ENCODE assay signal across 7 cellular contexts in the genomic region with DNA sequence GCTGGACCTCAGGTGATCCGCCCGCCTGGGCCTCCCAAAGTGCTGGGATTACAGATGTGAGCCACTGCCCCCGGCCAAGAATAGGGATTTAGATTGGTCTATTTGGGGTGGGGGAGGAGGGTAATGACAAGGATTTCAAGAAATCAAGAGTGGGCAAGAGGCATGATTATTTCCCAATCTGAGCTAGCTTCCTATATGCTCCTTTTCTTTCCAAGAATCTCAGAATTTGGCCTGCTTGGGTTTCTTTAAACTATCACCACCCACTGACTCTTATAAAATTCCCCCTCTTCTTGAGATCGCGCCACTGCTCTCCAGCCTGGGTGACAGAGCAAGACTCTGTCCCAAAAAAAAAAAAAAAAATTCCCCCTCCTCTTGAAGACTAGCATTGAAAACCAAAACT.
"Had no signal": no experiment of that assay in that cellular context is flagged by ENCODE, and none has a peak within 500 bp of the region (broad histone marks: within the 10 kb centered on the region; RNA-seq: fewer than 3 reads in every experiment).

No MANE protein-coding gene starts in this region.

- DNase-seq: GDM1, GF-D8 had no signal

- FAIRE-seq: G401.6, GM12891, GM12892, GM18507, GM19239 had no signal
